Comparison of ENCODE assay signal across 2 cellular contexts in genomic region chr2:186554450-186554849, GRCh38.
TF ChIP-seq lines count a peak whose summit lies in the region.

No MANE protein-coding gene starts in this region.

TF ChIP-seq in SK-N-SH, 30 proteins besides CTCF, POLR2A, EP300 and RAD21 (continued from another document):
- TF ChIP-seq, protein P1, sequence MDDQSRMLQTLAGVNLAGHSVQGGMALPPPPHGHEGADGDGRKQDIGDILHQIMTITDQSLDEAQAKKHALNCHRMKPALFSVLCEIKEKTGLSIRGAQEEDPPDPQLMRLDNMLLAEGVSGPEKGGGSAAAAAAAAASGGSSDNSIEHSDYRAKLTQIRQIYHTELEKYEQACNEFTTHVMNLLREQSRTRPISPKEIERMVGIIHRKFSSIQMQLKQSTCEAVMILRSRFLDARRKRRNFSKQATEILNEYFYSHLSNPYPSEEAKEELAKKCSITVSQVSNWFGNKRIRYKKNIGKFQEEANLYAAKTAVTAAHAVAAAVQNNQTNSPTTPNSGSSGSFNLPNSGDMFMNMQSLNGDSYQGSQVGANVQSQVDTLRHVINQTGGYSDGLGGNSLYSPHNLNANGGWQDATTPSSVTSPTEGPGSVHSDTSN (IDR thresholded peaks at IDR 0.05): peak; percentile 85
- peak; percentile 79 for TF ChIP-seq TCF12 (IDR thresholded peaks at IDR 0.05)
- no peak for TF ChIP-seq FOXJ3 (CRISPR knock-in tag; IDR thresholded peaks at IDR 0.05)
- peak; percentile 54 for TF ChIP-seq JUND (IDR thresholded peaks at IDR 0.05)

TF ChIP-seq in endothelial cell of umbilical vein, 7 proteins besides CTCF, POLR2A, EP300 and RAD21 (continued from another document):
- no peak for TF ChIP-seq JUN (IDR thresholded peaks at IDR 0.05; ENCODE audit: borderline replicate concordance, insufficient read depth, insufficient read length, low read depth)
